Comparison of ENCODE assay signal across 11 cellular contexts in the genomic region with DNA sequence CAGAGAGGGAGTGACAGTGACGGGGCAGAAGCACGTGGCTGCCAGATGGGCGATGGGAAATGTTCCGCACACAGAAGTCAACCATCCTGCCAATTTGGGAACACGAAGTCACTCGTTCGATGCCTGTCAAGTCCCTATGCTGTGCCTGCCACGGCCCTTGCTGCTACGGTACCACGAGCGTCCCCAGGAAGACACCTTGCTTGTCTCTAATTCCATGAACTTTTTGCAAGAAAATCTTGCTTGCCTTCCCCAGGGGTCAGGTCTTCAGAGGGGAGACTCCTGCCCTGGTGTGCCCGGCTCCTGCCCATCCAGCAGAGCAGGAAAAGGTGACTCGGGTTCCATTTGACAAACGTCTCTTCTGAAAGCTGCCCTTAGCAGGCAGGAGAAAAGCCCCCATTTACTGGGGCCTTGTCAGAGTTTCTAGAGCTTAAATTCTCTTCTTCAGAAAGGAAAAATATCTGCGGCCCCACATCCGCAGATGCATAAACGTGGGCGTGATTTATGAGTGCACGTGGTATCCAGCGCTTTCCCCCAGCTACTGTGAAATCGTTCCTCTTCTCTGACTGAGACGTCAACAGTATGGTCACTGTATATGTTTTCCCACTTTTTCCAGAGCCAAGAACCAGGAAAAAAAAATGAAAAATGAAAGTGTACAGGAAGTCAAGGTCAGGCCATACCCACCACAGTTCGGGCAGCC. TPM values are rescaled to one million over a fixed set of nuclear protein-coding genes. Genes with fewer than 3 reads are reported as not detected.
DNase-seq lines count a peak whose midpoint lies in the region; ATAC-seq and TF ChIP-seq lines count a peak whose summit lies in the region.
"Had no signal": no experiment of that assay in that cellular context is flagged by ENCODE, and none has a peak within 500 bp of the region (broad histone marks: within the 10 kb centered on the region; RNA-seq: fewer than 3 reads in every experiment).

No MANE protein-coding gene starts in this region.

- ATAC-seq in activated T-cell treated with anti-CD3 and anti-CD28 coated beads, Interleukin-2, amount 50 U/mL, for 72 hours (replicated peaks in 1 of 2), result peak; percentile 62 to 63
- peak; percentile 35 for ATAC-seq in upper lobe of right lung
- ATAC-seq: WTC11 had no signal

- no peak overlapping the region for H2AFZ ChIP-seq in OCI-LY7 (ENCODE audit: low read length)

- H3K9me2 ChIP-seq in OCI-LY7 (ENCODE audit: insufficient read depth, low read length), result no peaks in the 10 kb centered on the region

- H3K9ac ChIP-seq in muscle layer of colon (ENCODE audit: low read length), result no peak overlapping the region

- peak overlapping the region; percentile 67 for H3K27ac Mint-ChIP-seq in activated T-cell treated with anti-CD3 and anti-CD28 coated beads, Interleukin-2, amount 50 U/mL, for 72 hours
- H3K27ac Mint-ChIP-seq: WTC11 had no signal

- H3K79me2 ChIP-seq in OCI-LY7 (ENCODE audit: insufficient read depth, low read depth, low read length), result no peaks in the 10 kb centered on the region

- H3K27me3 ChIP-seq in muscle layer of colon (ENCODE audit: control insufficient read depth in 1 of 2, insufficient read depth in 2 of 2, low read length in 2 of 2) (no peaks in the 10 kb centered on the region), upper lobe of right lung (no peaks in the 10 kb centered on the region)

- no peak overlapping the region for H3K4me3 ChIP-seq in muscle layer of colon (ENCODE audit: low read depth in 1 of 2, low read length in 2 of 2)
- no peak overlapping the region for H3K4me3 ChIP-seq in upper lobe of right lung
- H3K4me3 ChIP-seq in OCI-LY7 (ENCODE audit: low read depth, low read length, poor library complexity, severe bottlenecking), result no peak overlapping the region

- no peaks in the 10 kb centered on the region for H3K36me3 ChIP-seq in muscle layer of colon (ENCODE audit: insufficient read depth, low read length)
- H3K36me3 ChIP-seq in upper lobe of right lung, result no peaks in the 10 kb centered on the region
- H3K36me3 ChIP-seq in OCI-LY7 (ENCODE audit: insufficient read depth, low read length), result no peaks in the 10 kb centered on the region

- intact Hi-C loops in upper lobe of right lung (cut with DNase I), result no loop called here
- intact Hi-C loops in OCI-LY7 (cut with micrococcal nuclease; ENCODE audit: unreplicated experiment), result no loop called here

- H3K4me2 ChIP-seq in OCI-LY7 (ENCODE audit: low read length), result no peak overlapping the region

- CTCF ChIA-PET in OCI-LY7 (lab: Charles Lee; ENCODE audit: unreplicated experiment), result no interaction called here

- POLR2A ChIA-PET in OCI-LY7 (lab: Charles Lee), result no interaction called here

- no peaks in the 10 kb centered on the region for H3K36me3 Mint-ChIP-seq in activated T-cell treated with anti-CD3 and anti-CD28 coated beads, Interleukin-2, amount 50 U/mL, for 72 hours (ENCODE audit: insufficient read depth in 2 of 2)
- H3K36me3 Mint-ChIP-seq: WTC11 had no signal

- peak; percentile 10 for DNase-seq in activated T-cell treated with anti-CD3 and anti-CD28 coated beads for 24 hours (ENCODE audit: low read depth)
- DNase-seq in activated T-cell treated with anti-CD3 and anti-CD28 coated beads, Interleukin-2, amount 50 U/mL, for 1 hour, result no peak
- peak; percentile 29 to 56 for DNase-seq in activated T-cell treated with anti-CD3 and anti-CD28 coated beads, Interleukin-2, amount 50 U/mL, for 72 hours
- peak; percentile 28 for DNase-seq in upper lobe of right lung
- no peak for DNase-seq in NCI-H2196 (lab: John Stamatoyannopoulos, UW; ENCODE audit: unreplicated experiment)
- DNase-seq in NCI-H524 treated with DMSO at 0.1 percent for 48 hours (lab: John Stamatoyannopoulos, UW), result no peak
- DNase-seq in OCI-LY7 (ENCODE audit: low spot score), result no peak
- DNase-seq: dermis blood vessel endothelial cell, NCI-H1436 had no signal

- peaks cover 34% of the 10 kb centered on the region for H3K4me1 Mint-ChIP-seq in activated T-cell treated with anti-CD3 and anti-CD28 coated beads, Interleukin-2, amount 50 U/mL, for 72 hours (ENCODE audit: low read depth)

- H3K27me3 Mint-ChIP-seq in activated T-cell treated with anti-CD3 and anti-CD28 coated beads, Interleukin-2, amount 50 U/mL, for 72 hours (ENCODE audit: low read depth), result no peaks in the 10 kb centered on the region

- peak overlapping the region; percentile 60 to 76 for H3K4me3 Mint-ChIP-seq in activated T-cell treated with anti-CD3 and anti-CD28 coated beads, Interleukin-2, amount 50 U/mL, for 72 hours
- H3K4me3 Mint-ChIP-seq: WTC11 had no signal

- peak overlapping the region; percentile 26 for H3K27ac ChIP-seq in muscle layer of colon (ENCODE audit: low read depth, low read length)
- no peak overlapping the region for H3K27ac ChIP-seq in upper lobe of right lung
- no peak overlapping the region for H3K27ac ChIP-seq in OCI-LY7 (ENCODE audit: low read depth, low read length, poor library complexity, severe bottlenecking)

- no peak for TF ChIP-seq CTCF in upper lobe of right lung (IDR thresholded peaks at IDR 0.05)
- no peak for TF ChIP-seq CTCF in OCI-LY7 (conservative IDR thresholded peaks at IDR 0.05; ENCODE audit: low read length)

- H3K9me3 ChIP-seq in muscle layer of colon (ENCODE audit: low read length) (no peaks in the 10 kb centered on the region), upper lobe of right lung (no peaks in the 10 kb centered on the region), OCI-LY7 (ENCODE audit: low read length) (no peaks in the 10 kb centered on the region)

- H4K20me1 ChIP-seq in OCI-LY7 (ENCODE audit: insufficient read depth, low read length), result no peaks in the 10 kb centered on the region

- peaks cover 13% of the 10 kb centered on the region for H3K4me1 ChIP-seq in muscle layer of colon (ENCODE audit: insufficient read depth, low read length)
- H3K4me1 ChIP-seq in upper lobe of right lung, result no peaks in the 10 kb centered on the region
- H3K4me1 ChIP-seq in OCI-LY7 (ENCODE audit: insufficient read depth, low read length, poor library complexity, severe bottlenecking), result no peaks in the 10 kb centered on the region

- H3K9me3 Mint-ChIP-seq in activated T-cell treated with anti-CD3 and anti-CD28 coated beads, Interleukin-2, amount 50 U/mL, for 72 hours, result no peaks in the 10 kb centered on the region
- H3K9me3 Mint-ChIP-seq: WTC11 had no signal

- no TSS peak for BruUV-seq in OCI-LY7 (replicated peaks; lab: Mats Ljungman, UMichigan)

RNA-seq across cellular contexts. Expression of gene STX16, which starts 16.8 kb away (rescaled TPM):
- total RNA-seq in activated T-cell treated with anti-CD3 and anti-CD28 coated beads, Interleukin-2, amount 50 U/mL, for 72 hours, result 100 to 1,000 TPM; 153 to 154 TPM
- total RNA-seq in upper lobe of right lung (57.0 TPM), OCI-LY7 (2022) (84.2 and 89.5 TPM in 2 replicates)
- total RNA-seq in OCI-LY7 (2014; rRNA removed; shearing (Covaris generic)), result 48.2 and 50.5 TPM in 2 replicates

RNA-seq across cellular contexts. Expression of gene NPEPL1, which starts 58.3 kb away (rescaled TPM):
- total RNA-seq in activated T-cell treated with anti-CD3 and anti-CD28 coated beads, Interleukin-2, amount 50 U/mL, for 72 hours, result 10 to 100 TPM; 25.7 to 29.0 TPM
- total RNA-seq in upper lobe of right lung, result 41.6 TPM
- 3.4 and 4.7 TPM in 2 replicates for total RNA-seq in OCI-LY7 (2014; rRNA removed; shearing (Covaris generic))
- 9.6 and 11.5 TPM in 2 replicates for total RNA-seq in OCI-LY7 (2022)

Comparison
In these comparisons a context has a peak if more than half of its experiments do, and no peak if none do; other contexts are left out.
1. DNase-seq: peak in activated T-cell treated with anti-CD3 and anti-CD28 coated beads for 24 hours (single experiment), activated T-cell treated with anti-CD3 and anti-CD28 coated beads, Interleukin-2, amount 50 U/mL, for 72 hours (2 of 2) and upper lobe of right lung (single experiment); none in activated T-cell treated with anti-CD3 and anti-CD28 coated beads, Interleukin-2, amount 50 U/mL, for 1 hour (single experiment), NCI-H2196 (single experiment), NCI-H524 treated with DMSO at 0.1 percent for 48 hours (single experiment) and OCI-LY7 (single experiment).